ENCODE assay signal across 18 cellular contexts in the genomic region with DNA sequence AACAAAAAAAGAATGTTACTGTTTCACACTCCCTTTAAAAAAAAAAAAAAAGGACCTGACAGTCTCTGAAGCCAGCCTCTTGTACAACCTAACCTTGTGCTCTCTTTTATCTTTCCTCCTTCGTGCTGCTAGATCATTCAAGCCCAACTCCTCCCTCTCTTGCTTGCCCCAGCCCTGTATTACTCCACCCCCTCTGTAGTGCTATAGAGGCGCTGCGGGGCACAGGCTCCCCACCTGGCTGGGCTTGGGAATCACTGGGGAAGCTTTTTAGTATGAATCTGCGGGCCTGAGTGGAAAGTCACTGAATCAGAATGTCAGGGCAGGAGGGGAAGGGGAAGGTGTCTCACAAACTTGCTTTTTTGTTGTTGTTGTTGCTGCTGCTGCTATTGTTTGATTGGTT.
DNase-seq lines count a peak whose midpoint lies in the region; ATAC-seq and TF ChIP-seq lines count a peak whose summit lies in the region.
"Had no signal": no experiment of that assay in that cellular context is flagged by ENCODE, and none has a peak within 500 bp of the region (broad histone marks: within the 10 kb centered on the region; RNA-seq: fewer than 3 reads in every experiment).

No MANE protein-coding gene starts in this region.

- H2AFZ ChIP-seq in H9 (ENCODE audit: low read length) (no peak overlapping the region), neural cell (ENCODE audit: low read depth, low read length) (no peak overlapping the region)

- no peak overlapping the region for H2BK120ac ChIP-seq in H9 (ENCODE audit: low read depth, low read length, poor library complexity, severe bottlenecking)

- H3K9me3 Mint-ChIP-seq in H9: peaks cover 25% of the 10 kb centered on the region in 2 experiments
- H3K9me3 Mint-ChIP-seq in endodermal cell: peaks cover 27% of the 10 kb centered on the region
- peaks cover 3 to 17% of the 10 kb centered on the region in 2 donors for H3K9me3 Mint-ChIP-seq in effector memory CD8-positive, alpha-beta T cell
- peaks cover 24% of the 10 kb centered on the region for H3K9me3 Mint-ChIP-seq in progenitor cell of endocrine pancreas (ENCODE audit: low read depth)

- H2BK5ac ChIP-seq in H9 (ENCODE audit: insufficient read length, low read length): no peak overlapping the region

- peak overlapping the region; percentile 17 to 24; a peak in 3 of 5 replicates for H3K4me3 Mint-ChIP-seq in H9
- no peak overlapping the region for H3K4me3 Mint-ChIP-seq in endodermal cell
- H3K4me3 Mint-ChIP-seq in effector memory CD8-positive, alpha-beta T cell: no peak overlapping the region
- H3K4me3 Mint-ChIP-seq in progenitor cell of endocrine pancreas (ENCODE audit: low read depth): no peak overlapping the region
- H3K4me3 Mint-ChIP-seq: central memory CD8-positive, alpha-beta T cell; naive thymus-derived CD4-positive, alpha-beta T cell; T-helper 17 cell had no signal

- H3K27me3 Mint-ChIP-seq in H9 (ENCODE audit: low read depth): peaks cover 4% of the 10 kb centered on the region; the same call in 1 of the 2 replicates
- no peaks in the 10 kb centered on the region for H3K27me3 Mint-ChIP-seq in endodermal cell (ENCODE audit: insufficient read depth)
- peaks cover 0 to 15% of the 10 kb centered on the region in 2 donors for H3K27me3 Mint-ChIP-seq in effector memory CD8-positive, alpha-beta T cell
- peaks cover 4% of the 10 kb centered on the region for H3K27me3 Mint-ChIP-seq in progenitor cell of endocrine pancreas

- H3K18ac ChIP-seq in H9 (ENCODE audit: insufficient read length, low read depth, low read length): no peak overlapping the region

- H4K91ac ChIP-seq in H9 (ENCODE audit: insufficient read length, low read depth, low read length): no peak overlapping the region

- H3K36me3 ChIP-seq in endodermal cell (ENCODE audit: control insufficient read depth, insufficient read depth, low read length) (no peaks in the 10 kb centered on the region), neural cell (ENCODE audit: insufficient read depth, low read length) (no peaks in the 10 kb centered on the region)
- H3K36me3 ChIP-seq: BLaER1, thoracic aorta had no signal

- H3K36me3 Mint-ChIP-seq in H9 (ENCODE audit: insufficient read depth in 1 of 3, low read depth in 3 of 3) (peaks cover 23 to 26% (median 23%) of the 10 kb centered on the region in 3 experiments), endodermal cell (ENCODE audit: low read depth) (peaks cover 15% of the 10 kb centered on the region), progenitor cell of endocrine pancreas (ENCODE audit: insufficient read depth) (peaks cover 7% of the 10 kb centered on the region)
- no peaks in the 10 kb centered on the region for H3K36me3 Mint-ChIP-seq in effector memory CD8-positive, alpha-beta T cell (ENCODE audit: insufficient read depth)

- H3K4me1 ChIP-seq in H9 (ENCODE audit: insufficient read depth, low read length): peaks cover 3% of the 10 kb centered on the region; the same call in 1 of the 2 replicates
- H3K4me1 ChIP-seq in endodermal cell (ENCODE audit: control insufficient read depth, insufficient read depth, low read length): no peaks in the 10 kb centered on the region
- H3K4me1 ChIP-seq: BLaER1 had no signal

- H3K27ac Mint-ChIP-seq in H9 (peak overlapping the region; percentile 93 to 97 (median 96); a peak in 6 of 7 replicates), endodermal cell (peak overlapping the region; percentile 28), progenitor cell of endocrine pancreas (no peak overlapping the region)
- H3K27ac Mint-ChIP-seq in effector memory CD8-positive, alpha-beta T cell: no peak overlapping the region
- H3K27ac Mint-ChIP-seq: activated naive CD4-positive, alpha-beta T cell treated with anti-CD3 and anti-CD28 coated beads, Interleukin-2, amount 50 U/mL, for 72 hours; naive thymus-derived CD4-positive, alpha-beta T cell; T-helper 17 cell had no signal

- H3K9me3 ChIP-seq in H9 (ENCODE audit: control insufficient read depth, low read depth, low read length): peaks cover 17% of the 10 kb centered on the region
- peaks cover 33% of the 10 kb centered on the region for H3K9me3 ChIP-seq in endodermal cell (ENCODE audit: control insufficient read depth, low read length)
- no peaks in the 10 kb centered on the region for H3K9me3 ChIP-seq in neural cell (ENCODE audit: low read length)

- no peaks in the 10 kb centered on the region for H3K9me2 ChIP-seq in neural cell (ENCODE audit: insufficient read depth, low read length)

- H3K27ac ChIP-seq in H9 (ENCODE audit: insufficient read length, low read depth, low read length): peak overlapping the region; percentile 43
- H3K27ac ChIP-seq in endodermal cell (ENCODE audit: low read depth, low read length): no peak overlapping the region
- no peak overlapping the region for H3K27ac ChIP-seq in neural cell (ENCODE audit: low read length)
- H3K27ac ChIP-seq: BLaER1, thoracic aorta had no signal

- H3K56ac ChIP-seq in H9 (ENCODE audit: insufficient read length, low read depth, low read length): no peak overlapping the region

- no peak for TF ChIP-seq RAD21 in neural cell (conservative IDR thresholded peaks at IDR 0.05)

- peaks cover 49 to 50% of the 10 kb centered on the region in 2 experiments for H3K4me1 Mint-ChIP-seq in H9
- peaks cover 20% of the 10 kb centered on the region for H3K4me1 Mint-ChIP-seq in endodermal cell
- H3K4me1 Mint-ChIP-seq in effector memory CD8-positive, alpha-beta T cell (ENCODE audit: low read depth in 2 of 2): no peaks in the 10 kb centered on the region
- H3K4me1 Mint-ChIP-seq in progenitor cell of endocrine pancreas (ENCODE audit: low read depth): peaks cover 16% of the 10 kb centered on the region
- H3K4me1 Mint-ChIP-seq: central memory CD8-positive, alpha-beta T cell; T-helper 17 cell had no signal

- H2AK5ac ChIP-seq in H9 (ENCODE audit: insufficient read length, low read length): no peak overlapping the region

- H3K4me2 ChIP-seq in H9 (ENCODE audit: insufficient read depth, insufficient read length, low read length): peak overlapping the region; percentile 6
- H3K4me2 ChIP-seq in neural cell (ENCODE audit: low read length): no peak overlapping the region
- H3K4me2 ChIP-seq: BLaER1 had no signal

- no peak overlapping the region for H2BK15ac ChIP-seq in H9 (ENCODE audit: low read depth, low read length)

- TF ChIP-seq CTCF in H9 (conservative IDR thresholded peaks at IDR 0.05): 0 out of 3 replicates have a peak, but pooled peaks have one; percentile 19
- TF ChIP-seq CTCF in endodermal cell (conservative IDR thresholded peaks at IDR 0.05): peak; percentile 34
- TF ChIP-seq CTCF in neural cell (IDR thresholded peaks at IDR 0.05; ENCODE audit: poor library complexity, severe bottlenecking): peak; percentile 34
- TF ChIP-seq CTCF in progenitor cell of endocrine pancreas (IDR thresholded peaks at IDR 0.05; ENCODE audit: unreplicated experiment): no peak

- no peaks in the 10 kb centered on the region for H3K23me2 ChIP-seq in H9 (ENCODE audit: insufficient read length, low read depth, low read length, poor library complexity, severe bottlenecking)

- no peak overlapping the region for H3K14ac ChIP-seq in H9 (ENCODE audit: insufficient read depth, low read length)

- H3K9ac ChIP-seq in H9 (ENCODE audit: extremely low read depth, insufficient read length, low read length): no peak overlapping the region
- no peak overlapping the region for H3K9ac ChIP-seq in endodermal cell (ENCODE audit: extremely low read depth, low read length, poor library complexity, severe bottlenecking)
- H3K9ac ChIP-seq in neural cell (ENCODE audit: low read length): no peak overlapping the region
- H3K9ac ChIP-seq: BLaER1 had no signal

- H3F3A ChIP-seq in neural cell (ENCODE audit: insufficient read depth, low read length, poor library complexity, severe bottlenecking): no peaks in the 10 kb centered on the region

- no peak overlapping the region for H4K5ac ChIP-seq in H9 (ENCODE audit: insufficient read length, low read depth, low read length)

- H2BK12ac ChIP-seq in H9 (ENCODE audit: insufficient read length, low read depth, low read length): no peak overlapping the region

- no peak overlapping the region for H3K4me3 ChIP-seq in endodermal cell (ENCODE audit: low read length)
- no peak overlapping the region for H3K4me3 ChIP-seq in neural cell (ENCODE audit: low read length)
- H3K4me3 ChIP-seq: BLaER1, thoracic aorta had no signal

- H2BK20ac ChIP-seq in H9 (ENCODE audit: low read depth, low read length, poor library complexity, severe bottlenecking): no peak overlapping the region

- H3T11ph ChIP-seq in H9 (ENCODE audit: low read length): no peak overlapping the region

- H3K79me2 ChIP-seq in H9 (ENCODE audit: insufficient read depth, low read length): no peaks in the 10 kb centered on the region
- H3K79me2 ChIP-seq in neural cell (replicated peaks; ENCODE audit: insufficient read depth, low read length): no peaks in the 10 kb centered on the region

- no peak for TF ChIP-seq EP300 in neural cell (conservative IDR thresholded peaks at IDR 0.05; ENCODE audit: poor library complexity, severe bottlenecking)

- no peaks in the 10 kb centered on the region for H4K20me1 ChIP-seq in H9 (ENCODE audit: control insufficient read depth, insufficient read depth, insufficient read length)
- H4K20me1 ChIP-seq in neural cell (ENCODE audit: insufficient read depth): no peaks in the 10 kb centered on the region
- H4K20me1 ChIP-seq: BLaER1 had no signal

- H3K79me1 ChIP-seq in H9 (ENCODE audit: insufficient read depth, low read depth, low read length, poor library complexity, severe bottlenecking): no peaks in the 10 kb centered on the region

- H3K4ac ChIP-seq in H9 (ENCODE audit: low read depth, low read length): no peak overlapping the region

- no peak for ATAC-seq in effector memory CD8-positive, alpha-beta T cell (replicated peaks)
- ATAC-seq: activated naive CD4-positive, alpha-beta T cell treated with anti-CD3 and anti-CD28 coated beads, Interleukin-2, amount 50 U/mL, for 72 hours; naive thymus-derived CD4-positive, alpha-beta T cell; Panc1; T-helper 17 cell had no signal

- no peak overlapping the region for H3K23ac ChIP-seq in H9 (ENCODE audit: insufficient read length, low read depth, low read length)

- H3K27me3 ChIP-seq in H9 (ENCODE audit: insufficient read depth, low read length) (no peaks in the 10 kb centered on the region), endodermal cell (ENCODE audit: control insufficient read depth, insufficient read depth, low read length, poor library complexity, severe bottlenecking) (no peaks in the 10 kb centered on the region), neural cell (ENCODE audit: insufficient read depth, low read depth, low read length) (no peaks in the 10 kb centered on the region)
- H3K27me3 ChIP-seq: BLaER1 had no signal

- H4K8ac ChIP-seq in H9 (replicated peaks; ENCODE audit: insufficient read length, low read depth, low read length): no peak overlapping the region

- WGBS in H9 (ENCODE audit: extremely low coverage, insufficient read length, low lambda C conversion rate): no CpG with 5 or more reads among the region's 4 CpGs
- WGBS in endodermal cell (ENCODE audit: insufficient coverage in 1 of 2, insufficient read length in 1 of 2), 2 experiments: 0 to 16% methylated on average over 1 to 4 of the region's 4 CpGs

- DNase-seq in H9 (peak; percentile 84), NCI-H510A (lab: John Stamatoyannopoulos, UW) (peak; percentile 39), endodermal cell (peak; percentile 91), HT-29 (ENCODE audit: low spot score) (no peak), progenitor cell of endocrine pancreas (ENCODE audit: low spot score, unreplicated experiment) (no peak), MV-4-11 (lab: John Stamatoyannopoulos, UW) (no peak)
- no peak for DNase-seq in effector memory CD8-positive, alpha-beta T cell
- DNase-seq: DMS79 treated with DMSO at 0.1 percent for 48 hours; naive thymus-derived CD4-positive, alpha-beta T cell; NCI-H446 treated with DMSO at 0.1 percent for 48 hours; stimulated activated CD4-positive, alpha-beta T cell treated with anti-CD3 and anti-CD28 coated beads, Interleukin-1b, Interleukin-23, amount 100 ng/mL, for 48 hours; T-helper 17 cell had no signal

Comparison
In these comparisons a context has a peak if more than half of its experiments do, and no peak if none do; other contexts are left out.
1. DNase-seq: peak in H9 (single experiment), NCI-H510A (single experiment) and endodermal cell (single experiment); none in HT-29 (single experiment), effector memory CD8-positive, alpha-beta T cell (0 of 3), progenitor cell of endocrine pancreas (single experiment) and MV-4-11 (single experiment).
2. H3K27ac Mint-ChIP-seq: peak in H9 (3 of 3) and endodermal cell (single experiment); none in effector memory CD8-positive, alpha-beta T cell (0 of 2) and progenitor cell of endocrine pancreas (single experiment).
3. H3K4me3 Mint-ChIP-seq: peak in H9 (2 of 2); none in endodermal cell (single experiment), effector memory CD8-positive, alpha-beta T cell (0 of 2) and progenitor cell of endocrine pancreas (single experiment).